ENCODE assay signal across 17 cellular contexts in genomic region chr9:104982543-104982942, GRCh38.
"Had no signal": no experiment of that assay in that cellular context is flagged by ENCODE, and none has a peak within 500 bp of the region (broad histone marks: within the 10 kb centered on the region; RNA-seq: fewer than 3 reads in every experiment).

No MANE protein-coding gene starts in this region.

- H3K27ac Mint-ChIP-seq: activated B cell treated with CpG ODN at 0.5 μM for 24 hours; activated CD4-positive, alpha-beta T cell treated with anti-CD3 and anti-CD28 coated beads, Interleukin-2, amount 10 ng/mL, durations not matched to agents 24 days and 14 days; progenitor cell of endocrine pancreas; stimulated activated memory B cell treated with anti-CD40 and anti-IgM and Interleukin-4, amounts not matched to agents 10 μg/mL and 1 μg/mL and 100 μg/mL, for 72 hours; T-helper 2 cell treated with Interferon-gamma antibody and Interleukin-4, amounts not matched to agents 5 μg/mL and 100 μg/mL, for 36 hours had no signal

- FAIRE-seq: kidney had no signal

- H3K4me1 Mint-ChIP-seq: stimulated activated memory B cell treated with anti-CD40 and anti-IgM and Interleukin-4, amounts not matched to agents 10 μg/mL and 1 μg/mL and 100 μg/mL, for 72 hours had no signal

- H3K27me3 ChIP-seq: colonic mucosa, heart left ventricle, spleen had no signal

- H3K4me3 ChIP-seq: colonic mucosa, heart left ventricle, lung, spleen had no signal

- H3K9me3 Mint-ChIP-seq: activated B cell treated with CpG ODN at 0.5 μM for 24 hours; activated CD4-positive, alpha-beta T cell treated with anti-CD3 and anti-CD28 coated beads, Interleukin-2, amount 10 ng/mL, durations not matched to agents 24 days and 14 days; stimulated activated memory B cell treated with anti-CD40 and anti-IgM and Interleukin-4, amounts not matched to agents 10 μg/mL and 1 μg/mL and 100 μg/mL, for 72 hours; T-helper 2 cell treated with Interferon-gamma antibody and Interleukin-4, amounts not matched to agents 5 μg/mL and 100 μg/mL, for 36 hours had no signal

- H3K27ac ChIP-seq: colonic mucosa, spleen had no signal

- H3K9me3 ChIP-seq: colonic mucosa, heart left ventricle, spleen had no signal

- H3K4me3 Mint-ChIP-seq: activated B cell treated with CpG ODN at 0.5 μM for 24 hours; activated CD4-positive, alpha-beta T cell treated with anti-CD3 and anti-CD28 coated beads, Interleukin-2, amount 10 ng/mL, durations not matched to agents 24 days and 14 days; stimulated activated memory B cell treated with anti-CD40 and anti-IgM and Interleukin-4, amounts not matched to agents 10 μg/mL and 1 μg/mL and 100 μg/mL, for 72 hours; T-helper 2 cell treated with Interferon-gamma antibody and Interleukin-4, amounts not matched to agents 5 μg/mL and 100 μg/mL, for 36 hours had no signal

- DNase-seq: activated B cell treated with CpG ODN at 0.5 μM for 24 hours; activated CD4-positive, alpha-beta T cell treated with anti-CD3 and anti-CD28 coated beads, Interleukin-2, amount 10 ng/mL, durations not matched to agents 24 days and 14 days; activated naive CD4-positive, alpha-beta T cell treated with Interleukin-2 at 50 U/mL for 16 hours; caudate nucleus; colonic mucosa; foreskin melanocyte; heart left ventricle; kidney; midbrain; spleen; stimulated activated CD4-positive, alpha-beta T cell treated with anti-CD3 and anti-CD28 coated beads, Interleukin-1b, Interleukin-23, amount 100 ng/mL, for 48 hours; trophoblast cell had no signal

- H3K27me3 Mint-ChIP-seq: activated B cell treated with CpG ODN at 0.5 μM for 24 hours, progenitor cell of endocrine pancreas had no signal

- H3K36me3 Mint-ChIP-seq: stimulated activated memory B cell treated with anti-CD40 and anti-IgM and Interleukin-4, amounts not matched to agents 10 μg/mL and 1 μg/mL and 100 μg/mL, for 72 hours had no signal

- H3K36me3 ChIP-seq: colonic mucosa, heart left ventricle, spleen had no signal

- ATAC-seq: sciatic nerve; stimulated activated memory B cell treated with anti-CD40 and anti-IgM and Interleukin-4, amounts not matched to agents 10 μg/mL and 1 μg/mL and 100 μg/mL, for 72 hours had no signal

- H3K4me1 ChIP-seq: colonic mucosa had no signal
